Comparison of ENCODE assay signal across 1 cellular context in the genomic region with DNA sequence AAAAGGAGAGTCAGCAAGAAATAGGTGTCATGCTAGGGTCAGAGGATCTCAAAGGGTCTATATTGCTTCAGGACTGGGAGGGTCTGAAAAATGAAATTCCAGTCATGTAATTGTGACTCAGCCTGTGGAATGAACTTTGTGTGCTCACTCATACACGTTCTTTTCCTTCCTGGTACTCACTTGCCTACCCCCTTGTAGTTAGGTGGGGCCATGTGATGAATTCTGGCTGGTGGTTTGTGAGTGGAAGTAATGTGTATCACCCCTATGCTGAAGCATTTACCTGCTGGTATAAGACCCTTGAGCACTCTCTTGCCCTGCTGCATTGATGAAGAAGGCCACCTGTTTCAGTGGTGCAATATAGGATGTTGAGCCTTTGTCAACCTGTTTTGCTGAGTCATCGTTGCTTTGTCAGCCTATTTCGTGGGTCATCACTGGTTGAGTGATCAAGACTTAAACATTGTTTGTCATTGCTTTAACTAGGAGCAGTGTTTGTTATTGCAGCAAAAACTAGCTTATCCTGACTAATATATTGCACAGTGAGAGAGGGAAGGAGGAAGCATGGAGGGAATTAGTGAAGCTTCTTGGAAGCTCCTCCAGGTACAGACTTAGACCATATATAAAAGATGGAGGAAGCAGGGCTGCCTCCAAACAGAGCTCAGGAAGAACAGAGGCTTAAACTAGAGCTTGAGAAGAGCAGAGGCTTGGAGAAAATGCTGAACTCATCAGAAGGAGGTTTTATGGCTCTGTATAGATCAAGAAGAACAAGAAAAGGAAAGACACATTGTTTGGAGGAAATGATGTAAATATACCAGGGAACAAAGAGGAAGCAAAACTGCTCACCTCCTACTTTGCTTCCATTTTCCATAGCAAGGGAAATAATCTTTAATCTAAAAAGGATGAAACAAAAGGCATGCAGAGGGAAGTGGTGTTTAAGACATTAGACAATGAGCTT.
TF ChIP-seq lines count a peak whose summit lies in the region.

No MANE protein-coding gene starts in this region.

TF ChIP-seq in GM12878, 131 proteins besides CTCF, POLR2A, EP300 and RAD21:
- TF ChIP-seq IRF3 (IDR thresholded peaks at IDR 0.05), result no peak
- TF ChIP-seq BCL3 (IDR thresholded peaks at IDR 0.05; ENCODE audit: borderline replicate concordance, insufficient read depth, low read depth, low read length, poor library complexity, severe bottlenecking), result peak; percentile 18
- peak; percentile 70; the same call in 1 of the 2 replicates for TF ChIP-seq BACH1 (IDR thresholded peaks at IDR 0.05; ENCODE audit: borderline replicate concordance)
